8 cellular contexts compared by ENCODE assay signal in genomic region chr5:144170276-144171024, GRCh38.
DNase-seq lines count a peak whose midpoint lies in the region; ATAC-seq and TF ChIP-seq lines count a peak whose summit lies in the region.

Gene KCTD16 (plus strand): TSS chr5:144170873.
Gene YIPF5 (minus strand): TSS chr5:144170659. CDS start chr5:144169955, 704 bp downstream.

- peak within 1 kb of the TSS; percentile 84 for H3K9ac ChIP-seq in BLaER1

- peak within 1 kb of the TSS; percentile 78 for H3K4me2 ChIP-seq in BLaER1

- H3K27me3 ChIP-seq in BLaER1 (no peaks in the 10 kb centered on the region), layer of hippocampus (ENCODE audit: control insufficient read depth, insufficient read depth, low read length) (no peaks in the 10 kb centered on the region)

- H3K4me3 ChIP-seq in BLaER1 = peak within 1 kb of the TSS; percentile 83
- peak within 1 kb of the TSS; percentile 97 for H3K4me3 ChIP-seq in coronary artery

- peaks cover 21% of the 10 kb centered on the region for H3K4me1 ChIP-seq in BLaER1

- peak; percentile 100 for ATAC-seq in GM19324 (IDR thresholded peaks at IDR 0.05; ENCODE audit: low FRiP score, unreplicated experiment)
- peak; percentile 99 for ATAC-seq in HG03460 (IDR thresholded peaks at IDR 0.05; ENCODE audit: unreplicated experiment)

- no peak for TF ChIP-seq CTCF in coronary artery (IDR thresholded peaks at IDR 0.05)

- H3K36me3 ChIP-seq in BLaER1 = peaks cover 23% of the 10 kb centered on the region

- no peaks in the 10 kb centered on the region for H3K9me3 ChIP-seq in BLaER1

- DNase-seq in NCI-H524 treated with DMSO at 0.1 percent for 48 hours (lab: John Stamatoyannopoulos, UW) (peak; percentile 83), coronary artery (ENCODE audit: low spot score) (peak; percentile 94)
- peak; percentile 98 for DNase-seq in activated CD4-positive, alpha-beta T cell treated with anti-CD3 and anti-CD28 coated beads for 48 hours
- DNase-seq in stimulated activated CD4-positive, alpha-beta T cell treated with anti-CD3 and anti-CD28 coated beads, Interleukin-1b, Interleukin-23, amount 100 ng/mL, for 24 hours (ENCODE audit: low read depth in 4 of 4, low spot score in 1 of 4) = peak; percentile 90 to 95 (median 94)

- H3K27ac ChIP-seq in BLaER1 = peak within 1 kb of the TSS; percentile 73
- H3K27ac ChIP-seq in coronary artery = peak within 1 kb of the TSS; percentile 21 to 88
- peak within 1 kb of the TSS; percentile 59 for H3K27ac ChIP-seq in layer of hippocampus (ENCODE audit: low read depth, low read length)

- H4K20me1 ChIP-seq in BLaER1 = no peaks in the 10 kb centered on the region

Comparison
In these comparisons a context has a peak if more than half of its experiments do, and no peak if none do; other contexts are left out.
1. Peak in every context shown above with its lines: DNase-seq, ATAC-seq, H3K4me3 ChIP-seq and H3K27ac ChIP-seq.